8 cellular contexts compared by ENCODE assay signal in the genomic region with DNA sequence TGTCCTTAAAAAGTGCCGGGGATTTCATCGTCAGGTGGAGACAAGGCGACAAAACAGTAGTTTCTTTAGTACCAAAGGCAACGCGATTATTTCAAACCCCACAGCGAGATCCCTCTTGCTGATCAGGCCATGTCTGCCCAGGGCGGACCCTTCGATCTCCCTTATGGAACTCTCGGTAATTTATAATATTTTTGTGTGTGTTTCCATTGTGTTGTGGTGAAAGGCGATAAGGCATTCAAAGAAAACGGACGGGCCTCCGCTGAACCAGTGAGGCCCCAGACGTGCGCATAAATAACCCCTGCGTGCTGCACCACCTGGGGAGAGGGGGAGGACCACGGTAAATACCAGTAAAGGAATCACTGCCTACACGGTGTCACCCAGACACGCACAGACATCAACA. TPM values are rescaled to one million over a fixed set of nuclear protein-coding genes. Genes with fewer than 3 reads are reported as not detected.
A peak's percentile ranks its signal among the peaks of the same experiment; 100 is the strongest.
DNase-seq lines count a peak whose midpoint lies in the region; ATAC-seq and TF ChIP-seq lines count a peak whose summit lies in the region.
"Had no signal": no experiment of that assay in that cellular context is flagged by ENCODE, and none has a peak within 500 bp of the region (broad histone marks: within the 10 kb centered on the region; RNA-seq: fewer than 3 reads in every experiment).

No MANE protein-coding gene starts in this region.

- H4K20me1 ChIP-seq in mammary epithelial cell (ENCODE audit: insufficient read depth, low read length) (no peaks in the 10 kb centered on the region), neural cell (ENCODE audit: insufficient read depth) (no peaks in the 10 kb centered on the region)

- no peak for ATAC-seq in HG03095 (IDR thresholded peaks at IDR 0.05; ENCODE audit: unreplicated experiment)
- ATAC-seq in HG03159 (IDR thresholded peaks at IDR 0.05; ENCODE audit: unreplicated experiment): no peak

- dilution Hi-C loops in mammary epithelial cell (cut with HindIII; ENCODE audit: low sequenced_read_pairs): no loop called here

- TF ChIP-seq CTCF in mammary epithelial cell (conservative IDR thresholded peaks at IDR 0.05 in 1 of 2, IDR thresholded peaks at IDR 0.05 in 1 of 2; ENCODE audit: extremely low read depth in 1 of 2, insufficient read depth in 1 of 2, low read depth in 1 of 2, low read length in 2 of 2) (no peak), neural cell (IDR thresholded peaks at IDR 0.05; ENCODE audit: poor library complexity, severe bottlenecking) (no peak)

- H3K4me1 ChIP-seq in ES-I3 (ENCODE audit: insufficient read depth, low read length): no peaks in the 10 kb centered on the region
- peaks cover 24% of the 10 kb centered on the region for H3K4me1 ChIP-seq in mammary epithelial cell (ENCODE audit: insufficient read depth, low read length)

- WGBS in mammary epithelial cell (ENCODE audit: low coverage, missing lambda C conversion rate): 15% methylated on average over 11 of the region's 19 CpGs

- H3K4me2 ChIP-seq in mammary epithelial cell (ENCODE audit: insufficient read depth, low read depth, low read length): peak overlapping the region; percentile 94
- H3K4me2 ChIP-seq in neural cell (ENCODE audit: low read length): peak overlapping the region; percentile 81

- intact Hi-C loops in mammary epithelial cell (cut with micrococcal nuclease): loop anchor here (2.0 kb wide), 1 partner anchor 45 kb away; a partner anchor contains a TSS

- H3K9ac ChIP-seq in ES-I3 (ENCODE audit: low read depth, low read length) (peak overlapping the region; percentile 52; the same call in 1 of the 2 replicates), mammary epithelial cell (ENCODE audit: insufficient read depth, low read length) (no peak overlapping the region), neural cell (ENCODE audit: low read length) (peak overlapping the region; percentile 77)

- H3K27ac ChIP-seq in mammary epithelial cell (ENCODE audit: insufficient read depth, low read depth, low read length): no peak overlapping the region
- H3K27ac ChIP-seq in neural cell (ENCODE audit: low read length): peak overlapping the region; percentile 77

- no peak for TF ChIP-seq EP300 in neural cell (conservative IDR thresholded peaks at IDR 0.05; ENCODE audit: poor library complexity, severe bottlenecking)

- H3K9me3 ChIP-seq in ES-I3 (ENCODE audit: control insufficient read depth, insufficient read depth, low read length): no peaks in the 10 kb centered on the region
- no peaks in the 10 kb centered on the region for H3K9me3 ChIP-seq in mammary epithelial cell (replicated peaks; ENCODE audit: insufficient read depth, low read length)
- no peaks in the 10 kb centered on the region for H3K9me3 ChIP-seq in neural cell (ENCODE audit: low read length)

- H3K79me2 ChIP-seq in mammary epithelial cell (ENCODE audit: insufficient read depth, low read length) (no peaks in the 10 kb centered on the region), neural cell (replicated peaks; ENCODE audit: insufficient read depth, low read length) (no peaks in the 10 kb centered on the region)

- H3K4me3 ChIP-seq in mammary epithelial cell (replicated peaks in 1 of 3; ENCODE audit: insufficient read depth in 1 of 3, low read depth in 2 of 3, low read length in 3 of 3) (no peak overlapping the region), neural cell (ENCODE audit: low read length) (peak overlapping the region; percentile 80)

- H3K36me3 ChIP-seq in ES-I3 (ENCODE audit: insufficient read depth, low read length) (no peaks in the 10 kb centered on the region), mammary epithelial cell (ENCODE audit: insufficient read depth, low read length) (no peaks in the 10 kb centered on the region), neural cell (ENCODE audit: insufficient read depth, low read length) (no peaks in the 10 kb centered on the region)

- DNase-seq in NCI-H1105 treated with DMSO at 0.1 percent for 48 hours (lab: John Stamatoyannopoulos, UW) (peak; percentile 78), mammary epithelial cell (no peak), hepatic stellate cell (ENCODE audit: low spot score) (no peak)

- CTCF ChIA-PET in mammary epithelial cell (lab: Charles Lee; ENCODE audit: low non-redundant PET): interaction anchor here (0.5 to 0.8 kb wide), 4 partner anchors 160 to 992 kb away, joined by 4 to 9 read pairs (median 4); no protein-coding TSS in a partner anchor

- no peaks in the 10 kb centered on the region for H3F3A ChIP-seq in neural cell (ENCODE audit: insufficient read depth, low read length, poor library complexity, severe bottlenecking)

- TF ChIP-seq RAD21 in neural cell (conservative IDR thresholded peaks at IDR 0.05): no peak

- H3K9me2 ChIP-seq in neural cell (ENCODE audit: insufficient read depth, low read length): no peaks in the 10 kb centered on the region

- in situ Hi-C loops in mammary epithelial cell (cut with MboI; ENCODE audit: low sequenced_read_pairs in 2 of 2): loop anchor here (10.0 kb wide), 4 partner anchors 331 to 441 kb away; no protein-coding TSS in a partner anchor

- no peak overlapping the region for H2AFZ ChIP-seq in mammary epithelial cell (ENCODE audit: low read depth, low read length)
- H2AFZ ChIP-seq in neural cell (ENCODE audit: low read depth, low read length): no peak overlapping the region

- no TSS peak for BruUV-seq in mammary epithelial cell (replicated peaks; lab: Mats Ljungman, UMichigan)

- H3K27me3 ChIP-seq in mammary epithelial cell (ENCODE audit: insufficient read depth, low read length) (peaks cover 40% of the 10 kb centered on the region), neural cell (ENCODE audit: insufficient read depth, low read depth, low read length) (peaks cover 75% of the 10 kb centered on the region)

TF ChIP-seq in neural cell, 6 proteins besides CTCF, POLR2A, EP300 and RAD21:
- TF ChIP-seq, protein P1, sequence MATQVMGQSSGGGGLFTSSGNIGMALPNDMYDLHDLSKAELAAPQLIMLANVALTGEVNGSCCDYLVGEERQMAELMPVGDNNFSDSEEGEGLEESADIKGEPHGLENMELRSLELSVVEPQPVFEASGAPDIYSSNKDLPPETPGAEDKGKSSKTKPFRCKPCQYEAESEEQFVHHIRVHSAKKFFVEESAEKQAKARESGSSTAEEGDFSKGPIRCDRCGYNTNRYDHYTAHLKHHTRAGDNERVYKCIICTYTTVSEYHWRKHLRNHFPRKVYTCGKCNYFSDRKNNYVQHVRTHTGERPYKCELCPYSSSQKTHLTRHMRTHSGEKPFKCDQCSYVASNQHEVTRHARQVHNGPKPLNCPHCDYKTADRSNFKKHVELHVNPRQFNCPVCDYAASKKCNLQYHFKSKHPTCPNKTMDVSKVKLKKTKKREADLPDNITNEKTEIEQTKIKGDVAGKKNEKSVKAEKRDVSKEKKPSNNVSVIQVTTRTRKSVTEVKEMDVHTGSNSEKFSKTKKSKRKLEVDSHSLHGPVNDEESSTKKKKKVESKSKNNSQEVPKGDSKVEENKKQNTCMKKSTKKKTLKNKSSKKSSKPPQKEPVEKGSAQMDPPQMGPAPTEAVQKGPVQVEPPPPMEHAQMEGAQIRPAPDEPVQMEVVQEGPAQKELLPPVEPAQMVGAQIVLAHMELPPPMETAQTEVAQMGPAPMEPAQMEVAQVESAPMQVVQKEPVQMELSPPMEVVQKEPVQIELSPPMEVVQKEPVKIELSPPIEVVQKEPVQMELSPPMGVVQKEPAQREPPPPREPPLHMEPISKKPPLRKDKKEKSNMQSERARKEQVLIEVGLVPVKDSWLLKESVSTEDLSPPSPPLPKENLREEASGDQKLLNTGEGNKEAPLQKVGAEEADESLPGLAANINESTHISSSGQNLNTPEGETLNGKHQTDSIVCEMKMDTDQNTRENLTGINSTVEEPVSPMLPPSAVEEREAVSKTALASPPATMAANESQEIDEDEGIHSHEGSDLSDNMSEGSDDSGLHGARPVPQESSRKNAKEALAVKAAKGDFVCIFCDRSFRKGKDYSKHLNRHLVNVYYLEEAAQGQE (IDR thresholded peaks at IDR 0.05; ENCODE audit: borderline replicate concordance): no peak

RNA-seq across cellular contexts. Expression of a gene that starts 1.4 kb away (rescaled TPM):
- total RNA-seq in mammary epithelial cell: 1 to 10 TPM; 1.7 to 5.2 TPM
- polyA plus RNA-seq in mammary epithelial cell (0.79 TPM), neural cell (56.3 and 66.4 TPM in 2 replicates)
- polyA minus RNA-seq in mammary epithelial cell (not detected), neural cell (40.2 and 43.4 TPM in 2 replicates)

RNA-seq across cellular contexts. Expression of a gene that starts 45.1 kb away (rescaled TPM):
- total RNA-seq in mammary epithelial cell: 1 to 10 TPM; 1.7 to 2.4 TPM
- polyA plus RNA-seq in mammary epithelial cell (0.20 TPM), neural cell (1.3 TPM in 1 of 2 replicates, not detected in the other)
- polyA minus RNA-seq in mammary epithelial cell (not detected), neural cell (not detected in 2 replicates)
- total RNA-seq: omental fat pad had no signal

Comparison
In these comparisons a context has a peak if more than half of its experiments do, and no peak if none do; other contexts are left out.
1. RNA of a gene that starts 1.4 kb away (polyA plus RNA-seq): 56.3 to 66.4 TPM in neural cell; 0.79 TPM in mammary epithelial cell (single experiment); every median in the first group is over 10 times any median in the second.